ENCODE assay signal across 16 cellular contexts in genomic region chr3:46865034-46865507, GRCh38. TPM values are rescaled to one million over a fixed set of nuclear protein-coding genes. Genes with fewer than 3 reads are reported as not detected.
DNase-seq lines count a peak whose midpoint lies in the region; ATAC-seq and TF ChIP-seq lines count a peak whose summit lies in the region.
"Had no signal": no experiment of that assay in that cellular context is flagged by ENCODE, and none has a peak within 500 bp of the region (broad histone marks: within the 10 kb centered on the region; RNA-seq: fewer than 3 reads in every experiment).

No MANE protein-coding gene starts in this region.

- H3K9ac ChIP-seq in GM23248 (no peak overlapping the region), mammary epithelial cell (ENCODE audit: insufficient read depth, low read length) (no peak overlapping the region)

- peak in 1 of 2 donors; percentile 39 for TF ChIP-seq POLR2A in gastrocnemius medialis (IDR thresholded peaks at IDR 0.05)

- in situ Hi-C loops in GM23248 (cut with MboI) (no loop called here), mammary epithelial cell (cut with MboI; ENCODE audit: low sequenced_read_pairs in 2 of 2) (no loop called here), gastrocnemius medialis (cut with MboI; ENCODE audit: low sequenced_read_pairs in 4 of 4) (no loop called here)

- H3K4me2 ChIP-seq in GM23248 (ENCODE audit: unreplicated experiment) (no peak overlapping the region), mammary epithelial cell (ENCODE audit: insufficient read depth, low read depth, low read length) (no peak overlapping the region)

- no peaks in the 10 kb centered on the region for H3K27me3 ChIP-seq in GM23248 (replicated peaks; ENCODE audit: insufficient read depth)
- no peaks in the 10 kb centered on the region for H3K27me3 ChIP-seq in mammary epithelial cell (ENCODE audit: insufficient read depth, low read length)
- no peaks in the 10 kb centered on the region for H3K27me3 ChIP-seq in right cardiac atrium (ENCODE audit: control insufficient read depth, insufficient read depth)
- H3K27me3 ChIP-seq in gastrocnemius medialis, result no peaks in the 10 kb centered on the region
- H3K27me3 ChIP-seq in SJCRH30, result no peaks in the 10 kb centered on the region
- H3K27me3 ChIP-seq: pancreas, SJSA1 had no signal

- no peaks in the 10 kb centered on the region for H3F3A ChIP-seq in GM23248 (ENCODE audit: insufficient read depth)

- DNase-seq in GM23248 (peak; percentile 61), mammary epithelial cell (peak; percentile 18), right cardiac atrium (peak; percentile 51 to 71 (median 69)), gastrocnemius medialis (no peak), superior temporal gyrus (ENCODE audit: extremely low spot score) (no peak), SJCRH30 (no peak), HK-2 (ENCODE audit: unreplicated experiment) (no peak)
- DNase-seq: glutamatergic neuron; NCI-H1417 treated with DMSO at 0.1 percent for 48 hours; NCI-H69; stimulated activated CD4-positive, alpha-beta T cell treated with anti-CD3 and anti-CD28 coated beads, Interleukin-4, amount 100 ng/mL, for 24 hours; stimulated activated naive B cell treated with anti-CD40 and anti-IgM and Interleukin-4, amounts not matched to agents 10 μg/mL and 1 μg/mL and 100 μg/mL, for 72 hours had no signal

- H3K4me3 ChIP-seq in GM23248, result no peak overlapping the region
- H3K4me3 ChIP-seq in mammary epithelial cell (replicated peaks in 1 of 3; ENCODE audit: insufficient read depth in 1 of 3, low read depth in 2 of 3, low read length in 3 of 3), result no peak overlapping the region
- H3K4me3 ChIP-seq in right cardiac atrium (ENCODE audit: low read length), result no peak overlapping the region
- H3K4me3 ChIP-seq in gastrocnemius medialis, result no peak overlapping the region
- no peak overlapping the region for H3K4me3 ChIP-seq in SJCRH30
- H3K4me3 ChIP-seq: pancreas, SJSA1 had no signal

- H3K9me2 ChIP-seq in GM23248 (ENCODE audit: insufficient read depth), result no peaks in the 10 kb centered on the region

- CTCF ChIA-PET in mammary epithelial cell (lab: Charles Lee; ENCODE audit: low non-redundant PET), result no interaction called here

- H4K20me1 ChIP-seq in GM23248 (ENCODE audit: insufficient read depth) (no peaks in the 10 kb centered on the region), mammary epithelial cell (ENCODE audit: insufficient read depth, low read length) (no peaks in the 10 kb centered on the region)

- H3K4me1 ChIP-seq in GM23248 (ENCODE audit: insufficient read depth) (peaks cover 9% of the 10 kb centered on the region; the same call in 1 of the 2 replicates), mammary epithelial cell (ENCODE audit: insufficient read depth, low read length) (no peaks in the 10 kb centered on the region), right cardiac atrium (ENCODE audit: control insufficient read depth, insufficient read depth, low read length) (peaks cover 19% of the 10 kb centered on the region), gastrocnemius medialis (peaks cover 51 to 52% of the 10 kb centered on the region in 2 donors), SJCRH30 (no peaks in the 10 kb centered on the region)
- H3K4me1 ChIP-seq: SJSA1 had no signal

- BruUV-seq in mammary epithelial cell (replicated peaks; lab: Mats Ljungman, UMichigan), result no TSS peak

- H3K79me2 ChIP-seq in GM23248 (ENCODE audit: insufficient read depth) (no peaks in the 10 kb centered on the region), mammary epithelial cell (ENCODE audit: insufficient read depth, low read length) (no peaks in the 10 kb centered on the region)

- intact Hi-C loops in mammary epithelial cell (cut with micrococcal nuclease), result no loop called here
- intact Hi-C loops in right cardiac atrium (cut with DNase I), result loop anchor here in 2 of 4 donors (5.0 to 10.0 kb wide), 2 partner anchors 37 to 160 kb away; partner anchors contain the start of gene TMIE (in 1 of the 2)
- intact Hi-C loops in gastrocnemius medialis (cut with DNase I; ENCODE audit: low total_unique reads), result loop anchor here (5.0 to 10.0 kb wide), 2 partner anchors 112 to 300 kb away; partner anchors contain the start of genes CCDC12, LRRC2 and NBEAL2

- H3K9me3 ChIP-seq in GM23248 (ENCODE audit: low read depth) (no peaks in the 10 kb centered on the region), mammary epithelial cell (replicated peaks; ENCODE audit: insufficient read depth, low read length) (no peaks in the 10 kb centered on the region), right cardiac atrium (ENCODE audit: control insufficient read depth, low read length) (no peaks in the 10 kb centered on the region), gastrocnemius medialis (no peaks in the 10 kb centered on the region), SJCRH30 (replicated peaks) (no peaks in the 10 kb centered on the region)
- H3K9me3 ChIP-seq: pancreas, SJSA1 had no signal

- 10 to 15% methylated on average over 10 to 12 of the region's 12 CpGs for WGBS in GM23248 (ENCODE audit: low coverage in 1 of 2, low lambda C conversion rate in 2 of 2, missing lambda C conversion rate in 2 of 2), 2 experiments
- WGBS in mammary epithelial cell (ENCODE audit: low coverage, missing lambda C conversion rate), result 29% methylated on average over 7 of the region's 12 CpGs
- WGBS in right cardiac atrium, result 43% methylated on average over 12 of the region's 12 CpGs

- H2AFZ ChIP-seq in GM23248, result peak overlapping the region; percentile 35; the same call in 1 of the 2 replicates
- H2AFZ ChIP-seq in mammary epithelial cell (ENCODE audit: low read depth, low read length), result peak overlapping the region; percentile 17

- ATAC-seq in right cardiac atrium (no peak), gastrocnemius medialis (no peak), GM19455 (IDR thresholded peaks at IDR 0.05; ENCODE audit: unreplicated experiment) (no peak)
- ATAC-seq: pancreas; stimulated activated naive B cell treated with anti-CD40 and anti-IgM and Interleukin-4, amounts not matched to agents 10 μg/mL and 1 μg/mL and 100 μg/mL, for 72 hours had no signal

- H3K36me3 ChIP-seq in GM23248 (ENCODE audit: low read depth), result no peaks in the 10 kb centered on the region
- no peaks in the 10 kb centered on the region for H3K36me3 ChIP-seq in mammary epithelial cell (ENCODE audit: insufficient read depth, low read length)
- H3K36me3 ChIP-seq in gastrocnemius medialis, result no peaks in the 10 kb centered on the region
- no peaks in the 10 kb centered on the region for H3K36me3 ChIP-seq in SJCRH30
- H3K36me3 ChIP-seq: pancreas, SJSA1 had no signal

- no peak for TF ChIP-seq CTCF in mammary epithelial cell (conservative IDR thresholded peaks at IDR 0.05 in 1 of 2, IDR thresholded peaks at IDR 0.05 in 1 of 2; ENCODE audit: extremely low read depth in 1 of 2, insufficient read depth in 1 of 2, low read depth in 1 of 2, low read length in 2 of 2)
- TF ChIP-seq CTCF in gastrocnemius medialis (IDR thresholded peaks at IDR 0.05 in 4 of 5, conservative IDR thresholded peaks at IDR 0.05 in 1 of 5), result no peak

- dilution Hi-C loops in mammary epithelial cell (cut with HindIII; ENCODE audit: low sequenced_read_pairs), result no loop called here

- no peak overlapping the region for H3K27ac ChIP-seq in GM23248
- H3K27ac ChIP-seq in mammary epithelial cell (ENCODE audit: insufficient read depth, low read depth, low read length), result no peak overlapping the region
- peak overlapping the region; percentile 49 for H3K27ac ChIP-seq in right cardiac atrium (ENCODE audit: low read length)
- peak overlapping the region; percentile 68 to 89 (median 72) for H3K27ac ChIP-seq in gastrocnemius medialis
- no peak overlapping the region for H3K27ac ChIP-seq in SJCRH30
- H3K27ac ChIP-seq: pancreas, SJSA1 had no signal

RNA-seq across cellular contexts. Expression of gene MYL3, which starts 1.8 kb away (rescaled TPM):
- total RNA-seq in GM23248 (2014; rRNA removed; shearing (Covaris generic)), result not detected in 2 replicates
- polyA plus RNA-seq in GM23248 (2016; fragmentation: Nextera tagmentation; extraction: Ambion mirVana) (0.68 TPM in 1 of 2 replicates, not detected in the other), mammary epithelial cell (not detected), right cardiac atrium (1,012 TPM)
- total RNA-seq in mammary epithelial cell (not detected), right cardiac atrium (100 to 1,000 TPM in 3 of 4 donors, 10 to 100 TPM in 1; 42.7 to 442 (median 293) TPM), gastrocnemius medialis (100 to 1,000 TPM in 2 of 4 donors, 10 to 100 TPM in 2; 42.5 to 544 (median 281) TPM)
- polyA minus RNA-seq in mammary epithelial cell, result not detected
- total RNA-seq in SJCRH30 (2014; rRNA removed; shearing (Covaris generic)), result not detected in 2 replicates
- total RNA-seq: CD4-positive, alpha-beta T cell; SJSA1 had no signal

RNA-seq across cellular contexts. Expression of gene PTH1R, which starts 12.4 kb away (rescaled TPM):
- total RNA-seq in GM23248 (2014; rRNA removed; shearing (Covaris generic)), result 1.3 TPM in 1 of 2 replicates, not detected in the other
- polyA plus RNA-seq in GM23248 (2016; fragmentation: Nextera tagmentation; extraction: Ambion mirVana), result 0.37 and 0.60 TPM in 2 replicates
- total RNA-seq in mammary epithelial cell, result under 1 TPM in 1 of 2 donors, not detected in 1; 0.33 TPM
- not detected for polyA plus RNA-seq in mammary epithelial cell
- polyA minus RNA-seq in mammary epithelial cell, result not detected
- 10 to 100 TPM in 3 of 4 donors, 1 to 10 TPM in 1; 9.3 to 15.6 (median 12.6) TPM for total RNA-seq in right cardiac atrium
- 18.5 TPM for polyA plus RNA-seq in right cardiac atrium
- total RNA-seq in gastrocnemius medialis, result 1 to 10 TPM; 2.3 to 7.9 (median 7.3) TPM
- 6.6 and 6.7 TPM in 2 replicates for total RNA-seq in SJCRH30 (2014; rRNA removed; shearing (Covaris generic))
- total RNA-seq: CD4-positive, alpha-beta T cell; SJSA1 had no signal

Comparison
In these comparisons a context has a peak if more than half of its experiments do, and no peak if none do; other contexts are left out.
1. DNase-seq: peak in GM23248 (single experiment), mammary epithelial cell (single experiment) and right cardiac atrium (3 of 3); none in gastrocnemius medialis (0 of 2), superior temporal gyrus (single experiment), SJCRH30 (0 of 2) and HK-2 (single experiment).
2. H3K27ac ChIP-seq: peak in right cardiac atrium (single experiment) and gastrocnemius medialis (4 of 4); none in GM23248 (single experiment), mammary epithelial cell (single experiment) and SJCRH30 (single experiment).
3. RNA of gene MYL3, which starts 1.8 kb away (total RNA-seq): 42.5 to 544 TPM in gastrocnemius medialis and 42.7 to 442 TPM in right cardiac atrium; not detected in GM23248, not detected in mammary epithelial cell and not detected in SJCRH30; every median in the first group is over 10 times any median in the second.